ENCODE assay signal across 8 cellular contexts in the genomic region with DNA sequence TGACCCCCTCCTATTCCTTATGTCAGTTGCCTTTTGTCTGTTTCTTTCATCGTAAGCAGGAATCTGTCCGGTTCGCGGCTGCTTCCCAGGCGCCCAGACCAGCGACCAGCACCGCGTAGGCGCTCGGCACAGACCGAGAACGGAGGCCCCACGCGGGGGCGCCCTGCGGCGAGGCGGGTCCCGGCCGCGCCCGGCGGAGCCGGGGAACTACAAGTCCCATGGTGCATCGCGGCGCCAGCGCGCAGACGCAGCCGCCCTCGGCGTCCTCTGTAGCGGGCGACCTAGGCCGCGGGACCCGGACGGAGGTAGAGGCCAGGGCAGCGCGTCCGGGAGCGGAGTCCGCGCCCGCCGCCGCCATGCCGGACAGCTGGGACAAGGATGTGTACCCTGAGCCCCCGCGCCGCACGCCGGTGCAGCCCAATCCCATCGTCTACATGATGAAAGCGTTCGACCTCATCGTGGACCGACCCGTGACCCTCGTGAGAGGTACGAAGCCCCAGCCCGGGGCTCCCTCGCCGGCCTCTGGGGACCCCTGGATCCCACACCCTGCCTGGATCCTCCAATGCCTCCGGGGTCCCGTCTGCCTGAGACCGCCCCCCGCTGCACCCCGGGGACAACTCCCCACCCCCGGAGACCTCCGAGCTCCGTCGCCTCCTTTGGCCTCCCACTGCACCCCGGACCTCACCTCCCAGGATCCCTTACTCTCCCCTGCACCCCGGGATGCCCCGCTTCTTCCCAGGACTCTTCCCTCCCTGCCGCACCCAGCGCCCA. TPM values are rescaled to one million over a fixed set of nuclear protein-coding genes. Genes with fewer than 3 reads are reported as not detected.
DNase-seq lines count a peak whose midpoint lies in the region; ATAC-seq and TF ChIP-seq lines count a peak whose summit lies in the region.

A gene (plus strand): TSS at position 270 of the 771 bp plus-strand sequence. CDS start 87 bp downstream, at position 357.

- TF ChIP-seq CTCF in HEK293 (tag by site-specific recombination; IDR thresholded peaks at IDR 0.05) (peak; percentile 80), upper lobe of right lung (IDR thresholded peaks at IDR 0.05) (peak; percentile 76)

- peak; percentile 97 for ATAC-seq in upper lobe of right lung

- peaks cover 0 to 35% of the 10 kb centered on the region in 2 experiments; a peak in 1 of 3 replicates for H3K36me3 ChIP-seq in HEK293 (ENCODE audit: control insufficient read depth in 2 of 2, insufficient read depth in 1 of 2, low read length in 2 of 2)
- peaks cover 27% of the 10 kb centered on the region for H3K36me3 ChIP-seq in upper lobe of right lung

- H3K27ac ChIP-seq in HEK293 (ENCODE audit: extremely low read depth, low read depth, low read length): peak within 1 kb of the TSS; percentile 96
- H3K27ac ChIP-seq in upper lobe of right lung: peak within 1 kb of the TSS; percentile 91

- no peaks in the 10 kb centered on the region for H3K9me3 ChIP-seq in HEK293 (ENCODE audit: control insufficient read depth, insufficient read depth, low read depth, low read length)
- H3K9me3 ChIP-seq in upper lobe of right lung: no peaks in the 10 kb centered on the region

- CTCF ChIA-PET in HEK293 (lab: Yijun Ruan, JAX): interaction anchor here (0.7 to 2.1 kb wide), 3 partner anchors 12 to 42 kb away, joined by 3 to 4 read pairs (median 4); a partner anchor contains a TSS

- POLR2A ChIA-PET in HEK293 (lab: Yijun Ruan, JAX): interaction anchor here (1.6 to 2.1 kb wide), 4 partner anchors 8 to 19 kb away, joined by 4 to 15 read pairs (median 9); a partner anchor contains a TSS

- H3K4me1 ChIP-seq in HEK293 (ENCODE audit: control insufficient read depth, insufficient read depth, low read length) (no peaks in the 10 kb centered on the region; the same call in 1 of the 2 replicates), upper lobe of right lung (peaks cover 19% of the 10 kb centered on the region)

- H3K4me3 ChIP-seq in GM08714 (ENCODE audit: low read length) (peak within 1 kb of the TSS; percentile 88), HEK293 (ENCODE audit: low read depth, low read length) (peak within 1 kb of the TSS; percentile 94), upper lobe of right lung (peak within 1 kb of the TSS; percentile 93)

- intact Hi-C loops in cardiac septum (cut with DNase I): no loop called here
- intact Hi-C loops in posterior vena cava (cut with DNase I): no loop called here
- intact Hi-C loops in upper lobe of right lung (cut with DNase I): no loop called here

- H3K27me3 ChIP-seq in upper lobe of right lung: no peaks in the 10 kb centered on the region

- DNase-seq in MV-4-11 (lab: John Stamatoyannopoulos, UW) (peak; percentile 82), SW 1271 (lab: John Stamatoyannopoulos, UW) (peak; percentile 50 to 72), cardiac septum (ENCODE audit: low spot score) (peak; percentile 97), posterior vena cava (ENCODE audit: low spot score) (peak; percentile 98), upper lobe of right lung (peak; percentile 97)
- DNase-seq in activated naive CD8-positive, alpha-beta T cell treated with anti-CD3 and anti-CD28 coated beads, Interleukin-2, amount 50 U/mL, for 16 hours (ENCODE audit: low read depth, low spot score): peak; percentile 77

TF ChIP-seq in HEK293, 187 proteins besides CTCF, POLR2A, EP300 and RAD21 (continues in another document):
- TF ChIP-seq YY1 (tag by site-specific recombination; IDR thresholded peaks at IDR 0.05) (peak; percentile 79), ZNF24 (tag by site-specific recombination; IDR thresholded peaks at IDR 0.05) (0 out of 2 replicates have a peak, but pooled peaks have one; percentile 29), ZNF423 (tag by site-specific recombination; IDR thresholded peaks at IDR 0.05) (0 out of 2 replicates have a peak, but pooled peaks have one; percentile 38), ZBTB7A (tag by site-specific recombination; IDR thresholded peaks at IDR 0.05; ENCODE audit: low read depth) (peak; percentile 90), EGR2 (tag by site-specific recombination; IDR thresholded peaks at IDR 0.05; ENCODE audit: low read depth) (peak; percentile 55; the same call in 1 of the 2 replicates), ZNF660 (tag by site-specific recombination; IDR thresholded peaks at IDR 0.05) (peak; percentile 76; the same call in 1 of the 2 replicates), ZNF561 (tag by site-specific recombination; IDR thresholded peaks at IDR 0.05; ENCODE audit: borderline replicate concordance) (peak; percentile 63), ZEB2 (tag by site-specific recombination; IDR thresholded peaks at IDR 0.05) (peak; percentile 55), ZFP69B (tag by site-specific recombination; IDR thresholded peaks at IDR 0.05) (peak; percentile 37; the same call in 1 of the 2 replicates), ZSCAN30 (tag by site-specific recombination; IDR thresholded peaks at IDR 0.05) (peak; percentile 72; the same call in 1 of the 2 replicates), ZBTB8A (tag by site-specific recombination; IDR thresholded peaks at IDR 0.05) (peak; percentile 88)
- TF ChIP-seq, protein P1, sequence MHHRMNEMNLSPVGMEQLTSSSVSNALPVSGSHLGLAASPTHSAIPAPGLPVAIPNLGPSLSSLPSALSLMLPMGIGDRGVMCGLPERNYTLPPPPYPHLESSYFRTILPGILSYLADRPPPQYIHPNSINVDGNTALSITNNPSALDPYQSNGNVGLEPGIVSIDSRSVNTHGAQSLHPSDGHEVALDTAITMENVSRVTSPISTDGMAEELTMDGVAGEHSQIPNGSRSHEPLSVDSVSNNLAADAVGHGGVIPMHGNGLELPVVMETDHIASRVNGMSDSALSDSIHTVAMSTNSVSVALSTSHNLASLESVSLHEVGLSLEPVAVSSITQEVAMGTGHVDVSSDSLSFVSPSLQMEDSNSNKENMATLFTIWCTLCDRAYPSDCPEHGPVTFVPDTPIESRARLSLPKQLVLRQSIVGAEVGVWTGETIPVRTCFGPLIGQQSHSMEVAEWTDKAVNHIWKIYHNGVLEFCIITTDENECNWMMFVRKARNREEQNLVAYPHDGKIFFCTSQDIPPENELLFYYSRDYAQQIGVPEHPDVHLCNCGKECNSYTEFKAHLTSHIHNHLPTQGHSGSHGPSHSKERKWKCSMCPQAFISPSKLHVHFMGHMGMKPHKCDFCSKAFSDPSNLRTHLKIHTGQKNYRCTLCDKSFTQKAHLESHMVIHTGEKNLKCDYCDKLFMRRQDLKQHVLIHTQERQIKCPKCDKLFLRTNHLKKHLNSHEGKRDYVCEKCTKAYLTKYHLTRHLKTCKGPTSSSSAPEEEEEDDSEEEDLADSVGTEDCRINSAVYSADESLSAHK (tag by site-specific recombination; IDR thresholded peaks at IDR 0.05): no peak; the same call in 1 of the 2 replicates
- TF ChIP-seq, protein P2, sequence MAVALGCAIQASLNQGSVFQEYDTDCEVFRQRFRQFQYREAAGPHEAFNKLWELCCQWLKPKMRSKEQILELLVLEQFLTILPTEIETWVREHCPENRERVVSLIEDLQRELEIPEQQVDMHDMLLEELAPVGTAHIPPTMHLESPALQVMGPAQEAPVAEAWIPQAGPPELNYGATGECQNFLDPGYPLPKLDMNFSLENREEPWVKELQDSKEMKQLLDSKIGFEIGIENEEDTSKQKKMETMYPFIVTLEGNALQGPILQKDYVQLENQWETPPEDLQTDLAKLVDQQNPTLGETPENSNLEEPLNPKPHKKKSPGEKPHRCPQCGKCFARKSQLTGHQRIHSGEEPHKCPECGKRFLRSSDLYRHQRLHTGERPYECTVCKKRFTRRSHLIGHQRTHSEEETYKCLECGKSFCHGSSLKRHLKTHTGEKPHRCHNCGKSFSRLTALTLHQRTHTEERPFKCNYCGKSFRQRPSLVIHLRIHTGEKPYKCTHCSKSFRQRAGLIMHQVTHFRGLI (tag by site-specific recombination; IDR thresholded peaks at IDR 0.05): peak; percentile 64; the same call in 1 of the 2 replicates
- TF ChIP-seq, protein P3, sequence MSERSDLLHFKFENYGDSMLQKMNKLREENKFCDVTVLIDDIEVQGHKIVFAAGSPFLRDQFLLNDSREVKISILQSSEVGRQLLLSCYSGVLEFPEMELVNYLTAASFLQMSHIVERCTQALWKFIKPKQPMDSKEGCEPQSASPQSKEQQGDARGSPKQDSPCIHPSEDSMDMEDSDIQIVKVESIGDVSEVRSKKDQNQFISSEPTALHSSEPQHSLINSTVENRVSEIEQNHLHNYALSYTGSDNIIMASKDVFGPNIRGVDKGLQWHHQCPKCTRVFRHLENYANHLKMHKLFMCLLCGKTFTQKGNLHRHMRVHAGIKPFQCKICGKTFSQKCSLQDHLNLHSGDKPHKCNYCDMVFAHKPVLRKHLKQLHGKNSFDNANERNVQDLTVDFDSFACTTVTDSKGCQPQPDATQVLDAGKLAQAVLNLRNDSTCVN (tag by site-specific recombination; optimal IDR thresholded peaks at IDR 0.05): peak; percentile 92
- TF ChIP-seq, protein P4, sequence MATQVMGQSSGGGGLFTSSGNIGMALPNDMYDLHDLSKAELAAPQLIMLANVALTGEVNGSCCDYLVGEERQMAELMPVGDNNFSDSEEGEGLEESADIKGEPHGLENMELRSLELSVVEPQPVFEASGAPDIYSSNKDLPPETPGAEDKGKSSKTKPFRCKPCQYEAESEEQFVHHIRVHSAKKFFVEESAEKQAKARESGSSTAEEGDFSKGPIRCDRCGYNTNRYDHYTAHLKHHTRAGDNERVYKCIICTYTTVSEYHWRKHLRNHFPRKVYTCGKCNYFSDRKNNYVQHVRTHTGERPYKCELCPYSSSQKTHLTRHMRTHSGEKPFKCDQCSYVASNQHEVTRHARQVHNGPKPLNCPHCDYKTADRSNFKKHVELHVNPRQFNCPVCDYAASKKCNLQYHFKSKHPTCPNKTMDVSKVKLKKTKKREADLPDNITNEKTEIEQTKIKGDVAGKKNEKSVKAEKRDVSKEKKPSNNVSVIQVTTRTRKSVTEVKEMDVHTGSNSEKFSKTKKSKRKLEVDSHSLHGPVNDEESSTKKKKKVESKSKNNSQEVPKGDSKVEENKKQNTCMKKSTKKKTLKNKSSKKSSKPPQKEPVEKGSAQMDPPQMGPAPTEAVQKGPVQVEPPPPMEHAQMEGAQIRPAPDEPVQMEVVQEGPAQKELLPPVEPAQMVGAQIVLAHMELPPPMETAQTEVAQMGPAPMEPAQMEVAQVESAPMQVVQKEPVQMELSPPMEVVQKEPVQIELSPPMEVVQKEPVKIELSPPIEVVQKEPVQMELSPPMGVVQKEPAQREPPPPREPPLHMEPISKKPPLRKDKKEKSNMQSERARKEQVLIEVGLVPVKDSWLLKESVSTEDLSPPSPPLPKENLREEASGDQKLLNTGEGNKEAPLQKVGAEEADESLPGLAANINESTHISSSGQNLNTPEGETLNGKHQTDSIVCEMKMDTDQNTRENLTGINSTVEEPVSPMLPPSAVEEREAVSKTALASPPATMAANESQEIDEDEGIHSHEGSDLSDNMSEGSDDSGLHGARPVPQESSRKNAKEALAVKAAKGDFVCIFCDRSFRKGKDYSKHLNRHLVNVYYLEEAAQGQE (tag by site-specific recombination; IDR thresholded peaks at IDR 0.05): peak; percentile 35; the same call in 1 of the 2 replicates

RNA-seq across cellular contexts. Expression of the gene that starts here (rescaled TPM):
- total RNA-seq in cardiac septum: 390 TPM
- 100 to 1,000 TPM; 112 to 116 TPM for total RNA-seq in posterior vena cava
- 86.7 TPM for total RNA-seq in upper lobe of right lung

Comparison
In these comparisons a context has a peak if more than half of its experiments do, and no peak if none do; other contexts are left out.
1. Peak in every context shown above with its lines: DNase-seq, ATAC-seq, H3K4me3 ChIP-seq and H3K27ac ChIP-seq.